22 cellular contexts compared by ENCODE assay signal in genomic region chr1:117646007-117646913, GRCh38. TPM values are rescaled to one million over a fixed set of nuclear protein-coding genes. Genes with fewer than 3 reads are reported as not detected.
DNase-seq lines count a peak whose midpoint lies in the region; ATAC-seq and TF ChIP-seq lines count a peak whose summit lies in the region.
"Had no signal": no experiment of that assay in that cellular context is flagged by ENCODE, and none has a peak within 500 bp of the region (broad histone marks: within the 10 kb centered on the region; RNA-seq: fewer than 3 reads in every experiment).

No MANE protein-coding gene starts in this region.

- H3K36me3 Mint-ChIP-seq in T-helper 17 cell (ENCODE audit: low read depth) (peaks cover 4% of the 10 kb centered on the region), endodermal cell (ENCODE audit: low read depth) (no peaks in the 10 kb centered on the region)
- H3K36me3 Mint-ChIP-seq in CD4-positive, alpha-beta memory T cell: no peaks in the 10 kb centered on the region
- H3K36me3 Mint-ChIP-seq: neural progenitor cell had no signal

- H3K4me3 ChIP-seq in fibroblast of the aortic adventitia (ENCODE audit: low read depth, low read length): no peak overlapping the region
- peak overlapping the region in 1 of 3 donors; percentile 30 for H3K4me3 ChIP-seq in skeletal muscle tissue (ENCODE audit: low read length in 3 of 3)
- no peak overlapping the region for H3K4me3 ChIP-seq in endodermal cell (ENCODE audit: low read length)
- no peak overlapping the region for H3K4me3 ChIP-seq in CD4-positive, alpha-beta memory T cell (ENCODE audit: low read length in 2 of 2)
- H3K4me3 ChIP-seq: heart left ventricle, neural progenitor cell, right atrium auricular region, SJSA1, uterus had no signal

- CTCF ChIA-PET in CD4-positive, alpha-beta memory T cell (lab: Charles Lee; ENCODE audit: partially characterized antibody): interaction anchor here (0.9 to 1.5 kb wide), 3 partner anchors 10 to 108 kb away, joined by 3 to 7 read pairs (median 5); no protein-coding TSS in a partner anchor

- H3K4me1 Mint-ChIP-seq in T-helper 17 cell (peaks cover 13% of the 10 kb centered on the region), endodermal cell (peaks cover 3% of the 10 kb centered on the region)
- H3K4me1 Mint-ChIP-seq in CD4-positive, alpha-beta memory T cell: peaks cover 12 to 42% (median 22%) of the 10 kb centered on the region in 4 donors

- no peaks in the 10 kb centered on the region for H3K36me3 ChIP-seq in skeletal muscle tissue (ENCODE audit: control insufficient read depth in 3 of 3, insufficient read depth in 3 of 3, low read length in 3 of 3)
- no peaks in the 10 kb centered on the region for H3K36me3 ChIP-seq in endodermal cell (ENCODE audit: control insufficient read depth, insufficient read depth, low read length)
- H3K36me3 ChIP-seq in CD4-positive, alpha-beta memory T cell (ENCODE audit: insufficient read depth, low read length): no peaks in the 10 kb centered on the region
- H3K36me3 ChIP-seq: heart left ventricle, neural progenitor cell, right atrium auricular region, SJSA1, uterus had no signal

- no peaks in the 10 kb centered on the region for H3K9me3 Mint-ChIP-seq in endodermal cell
- H3K9me3 Mint-ChIP-seq in CD4-positive, alpha-beta memory T cell: no peaks in the 10 kb centered on the region
- H3K9me3 Mint-ChIP-seq: neural progenitor cell; stimulated activated naive CD8-positive, alpha-beta T cell treated with anti-CD3 and anti-CD28 coated beads, Interleukin-15, Interleukin-2, amounts not matched to agents 100 ng/mL and 50 ng/mL, for 24 hours had no signal

- TF ChIP-seq CTCF in fibroblast of the aortic adventitia (IDR thresholded peaks at IDR 0.05; ENCODE audit: insufficient read depth, low read length): no peak
- TF ChIP-seq CTCF in endodermal cell (conservative IDR thresholded peaks at IDR 0.05): no peak

- H3K4me3 Mint-ChIP-seq in T-helper 17 cell (no peak overlapping the region), endodermal cell (no peak overlapping the region)
- H3K4me3 Mint-ChIP-seq in CD4-positive, alpha-beta memory T cell: no peak overlapping the region
- H3K4me3 Mint-ChIP-seq: neural progenitor cell; stimulated activated naive CD8-positive, alpha-beta T cell treated with anti-CD3 and anti-CD28 coated beads, Interleukin-15, Interleukin-2, amounts not matched to agents 100 ng/mL and 50 ng/mL, for 24 hours had no signal

- H3K27ac ChIP-seq in skeletal muscle tissue (ENCODE audit: low read depth, low read length) (peak overlapping the region; percentile 14), endodermal cell (ENCODE audit: low read depth, low read length) (no peak overlapping the region)
- H3K27ac ChIP-seq in CD4-positive, alpha-beta memory T cell (ENCODE audit: low read depth, low read length): no peak overlapping the region
- H3K27ac ChIP-seq: heart left ventricle, neural progenitor cell, right atrium auricular region, SJSA1, uterus had no signal

- H3K27me3 ChIP-seq in skeletal muscle tissue (ENCODE audit: control insufficient read depth in 3 of 3, insufficient read depth in 3 of 3, low read length in 3 of 3): no peaks in the 10 kb centered on the region
- no peaks in the 10 kb centered on the region for H3K27me3 ChIP-seq in endodermal cell (ENCODE audit: control insufficient read depth, insufficient read depth, low read length, poor library complexity, severe bottlenecking)
- no peaks in the 10 kb centered on the region for H3K27me3 ChIP-seq in CD4-positive, alpha-beta memory T cell (ENCODE audit: insufficient read depth, low read length)
- H3K27me3 ChIP-seq: heart left ventricle, neural progenitor cell, right atrium auricular region, SJSA1, uterus had no signal

- H3K27ac Mint-ChIP-seq in T-helper 17 cell: peak overlapping the region; percentile 4
- no peak overlapping the region for H3K27ac Mint-ChIP-seq in endodermal cell
- no peak overlapping the region for H3K27ac Mint-ChIP-seq in CD4-positive, alpha-beta memory T cell
- H3K27ac Mint-ChIP-seq: neural progenitor cell; stimulated activated naive CD8-positive, alpha-beta T cell treated with anti-CD3 and anti-CD28 coated beads, Interleukin-15, Interleukin-2, amounts not matched to agents 100 ng/mL and 50 ng/mL, for 24 hours had no signal

- H3K27me3 Mint-ChIP-seq in T-helper 17 cell (peaks cover 7% of the 10 kb centered on the region), endodermal cell (ENCODE audit: insufficient read depth) (no peaks in the 10 kb centered on the region)
- H3K27me3 Mint-ChIP-seq in CD4-positive, alpha-beta memory T cell: peaks cover 0 to 3% of the 10 kb centered on the region in 2 donors

- POLR2A ChIA-PET in CD4-positive, alpha-beta memory T cell (lab: Charles Lee; ENCODE audit: partially characterized antibody): interaction anchor here (0.9 to 1.3 kb wide), 3 partner anchors 12 to 39 kb away, joined by 3 to 4 read pairs (median 3); no protein-coding TSS in a partner anchor

- ATAC-seq in T-helper 17 cell: no peak
- ATAC-seq: heart left ventricle, HepG2 had no signal

- DNase-seq in NCI-H2196 (lab: John Stamatoyannopoulos, UW; ENCODE audit: unreplicated experiment) (peak; percentile 12), NCI-H2196 treated with DMSO at 0.1 percent for 48 hours (lab: John Stamatoyannopoulos, UW; ENCODE audit: unreplicated experiment) (no peak), T-helper 17 cell (no peak), fibroblast of the aortic adventitia (ENCODE audit: low read depth) (peak; percentile 82), OCI-M2 (lab: John Stamatoyannopoulos, UW; ENCODE audit: unreplicated experiment) (no peak), endodermal cell (no peak)
- DNase-seq in CD4-positive, alpha-beta memory T cell: no peak
- DNase-seq: activated CD8-positive, alpha-beta memory T cell treated with anti-CD3 and anti-CD28 coated beads, Interleukin-2, amount 50 U/mL, for 4 hours; activated naive CD4-positive, alpha-beta T cell treated with Interleukin-2 at 50 U/mL for 16 hours; cortex of kidney; heart left ventricle; mesendoderm; MV-4-11; NCI-H526 treated with DMSO at 0.1 percent for 48 hours; T-helper 9 cell; uterus had no signal

- H3K9me3 ChIP-seq in T-helper 17 cell (ENCODE audit: control insufficient read depth, low read length, poor library complexity, severe bottlenecking) (no peaks in the 10 kb centered on the region), skeletal muscle tissue (ENCODE audit: control insufficient read depth in 3 of 3, low read length in 3 of 3) (no peaks in the 10 kb centered on the region), endodermal cell (ENCODE audit: control insufficient read depth, low read length) (no peaks in the 10 kb centered on the region)
- H3K9me3 ChIP-seq in CD4-positive, alpha-beta memory T cell (ENCODE audit: control insufficient read depth in 1 of 2, low read length in 2 of 2): no peaks in the 10 kb centered on the region
- H3K9me3 ChIP-seq: heart left ventricle, right atrium auricular region, SJSA1, uterus had no signal

- intact Hi-C loops in CD4-positive, alpha-beta memory T cell (cut with micrococcal nuclease): no loop called here

- H3K4me1 ChIP-seq in skeletal muscle tissue (ENCODE audit: control insufficient read depth in 3 of 3, insufficient read depth in 3 of 3, low read length in 3 of 3) (peaks cover 12 to 26% (median 15%) of the 10 kb centered on the region in 3 donors), endodermal cell (ENCODE audit: control insufficient read depth, insufficient read depth, low read length) (no peaks in the 10 kb centered on the region)
- peaks cover 32% of the 10 kb centered on the region for H3K4me1 ChIP-seq in CD4-positive, alpha-beta memory T cell (ENCODE audit: insufficient read depth, low read length)
- H3K4me1 ChIP-seq: heart left ventricle, neural progenitor cell, right atrium auricular region, SJSA1, uterus had no signal

- WGBS in endodermal cell (ENCODE audit: insufficient coverage in 1 of 2, insufficient read length in 1 of 2), 2 experiments: 93 to 96% methylated on average over 10 to 12 of the region's 12 CpGs

- peak overlapping the region in 2 of 3 donors; percentile 4 to 46 for H3K9ac ChIP-seq in skeletal muscle tissue (ENCODE audit: low read depth in 1 of 3, low read length in 3 of 3)
- no peak overlapping the region for H3K9ac ChIP-seq in endodermal cell (ENCODE audit: extremely low read depth, low read length, poor library complexity, severe bottlenecking)
- H3K9ac ChIP-seq: neural progenitor cell had no signal

RNA-seq across cellular contexts. Expression of gene TENT5C, which starts 40.4 kb away (rescaled TPM):
- total RNA-seq in T-helper 17 cell (100 to 1,000 TPM; 129 to 173 TPM), fibroblast of the aortic adventitia (ENCODE audit: low replicate concordance) (0.45 and 5.5 TPM in 2 replicates), skeletal muscle tissue (48.0 TPM), endodermal cell (1 to 10 TPM; 1.0 to 1.4 TPM)
- polyA plus RNA-seq in endodermal cell (2013, experiment 1 of 2): 0.61 TPM
- 0.50 TPM for polyA plus RNA-seq in endodermal cell (2013, experiment 2 of 2)
- 10 to 100 TPM; 13.9 to 14.8 TPM for total RNA-seq in CD4-positive, alpha-beta memory T cell
- 10 to 100 TPM in 1 of 2 donors, 1 to 10 TPM in 1; 5.3 to 43.0 TPM for polyA plus RNA-seq in CD4-positive, alpha-beta memory T cell

Comparison
In these comparisons a context has a peak if more than half of its experiments do, and no peak if none do; other contexts are left out.
1. DNase-seq: peak in NCI-H2196 (single experiment) and fibroblast of the aortic adventitia (single experiment); none in NCI-H2196 treated with DMSO at 0.1 percent for 48 hours (single experiment), T-helper 17 cell (0 of 3), OCI-M2 (single experiment), endodermal cell (single experiment) and CD4-positive, alpha-beta memory T cell (0 of 5).